23 cellular contexts compared by ENCODE assay signal in the genomic region with DNA sequence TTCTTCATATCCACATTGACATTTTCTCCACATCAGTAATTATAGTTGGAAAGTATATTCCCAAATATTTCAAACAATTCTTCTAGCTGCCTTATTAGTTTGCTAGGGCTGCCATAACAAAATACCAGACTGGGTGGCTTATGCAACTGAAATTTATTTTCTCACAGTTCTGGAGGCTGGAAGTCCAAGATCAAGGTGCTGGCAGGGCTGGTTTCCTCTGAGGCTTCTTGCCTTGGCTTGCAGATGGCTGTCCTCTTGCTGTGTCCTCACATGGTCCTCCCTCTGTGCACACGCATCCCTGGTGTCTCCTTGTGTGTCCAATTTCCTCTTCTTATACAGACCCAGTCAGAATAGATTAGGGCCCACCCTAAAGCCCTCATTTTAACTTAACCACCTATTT.
"Had no signal": no experiment of that assay in that cellular context is flagged by ENCODE, and none has a peak within 500 bp of the region (broad histone marks: within the 10 kb centered on the region; RNA-seq: fewer than 3 reads in every experiment).

No MANE protein-coding gene starts in this region.

- H3K36me3 ChIP-seq: colonic mucosa, esophagus squamous epithelium, gastrocnemius medialis, gastroesophageal sphincter, heart left ventricle, heart right ventricle had no signal

- H3K27ac ChIP-seq: colonic mucosa, coronary artery, epithelial cell of prostate, esophagus squamous epithelium, foreskin keratinocyte, gastrocnemius medialis, gastroesophageal sphincter, heart left ventricle had no signal

- H3K27me3 ChIP-seq: colonic mucosa, dorsolateral prefrontal cortex, esophagus squamous epithelium, foreskin keratinocyte, gastrocnemius medialis, gastroesophageal sphincter, heart left ventricle, heart right ventricle had no signal

- H3K4me1 ChIP-seq: colonic mucosa, foreskin keratinocyte had no signal

- H3K9me3 ChIP-seq: colonic mucosa, esophagus squamous epithelium, gastrocnemius medialis, gastroesophageal sphincter, heart right ventricle had no signal

- DNase-seq: colonic mucosa; cortex of kidney; dermis blood vessel endothelial cell; dorsolateral prefrontal cortex; effector CD4-positive, alpha-beta T cell; effector CD8-positive, alpha-beta T cell; effector memory CD4-positive, alpha-beta T cell; effector memory CD8-positive, alpha-beta T cell; endodermal cell; erythroblast; esophagus squamous epithelium; foreskin fibroblast; foreskin keratinocyte; foreskin melanocyte; gastrocnemius medialis; glutamatergic neuron; head of caudate nucleus; heart left ventricle; heart right ventricle had no signal

- ATAC-seq: effector memory CD8-positive, alpha-beta T cell; esophagus mucosa; foreskin keratinocyte; gastrocnemius medialis; gastroesophageal sphincter; heart left ventricle; heart right ventricle had no signal

- H3K4me3 ChIP-seq: colonic mucosa, coronary artery, dorsolateral prefrontal cortex, esophagus squamous epithelium, gastrocnemius medialis, gastroesophageal sphincter, heart left ventricle, heart right ventricle had no signal
